Comparison of ENCODE assay signal across 1 cellular context in genomic region chr17:40450175-40450574, GRCh38.
TF ChIP-seq lines count a peak whose summit lies in the region.

No MANE protein-coding gene starts in this region.

TF ChIP-seq in H1, 55 proteins besides CTCF, POLR2A, EP300 and RAD21:
- TF ChIP-seq CHD1 (IDR thresholded peaks at IDR 0.05; ENCODE audit: low read depth, low read length), result no peak
- TF ChIP-seq ZNF274 (IDR thresholded peaks at IDR 0.05; ENCODE audit: borderline replicate concordance, extremely low read depth, low read length), result no peak
- TF ChIP-seq SIRT6 (IDR thresholded peaks at IDR 0.05; ENCODE audit: low read length), result no peak
- no peak for TF ChIP-seq SUZ12 (IDR thresholded peaks at IDR 0.05; ENCODE audit: low read length)
- TF ChIP-seq POU5F1 (IDR thresholded peaks at IDR 0.05; ENCODE audit: low read depth, low read length), result no peak
- no peak for TF ChIP-seq PHF8 (conservative IDR thresholded peaks at IDR 0.05; ENCODE audit: low read depth, low read length)
- no peak for TF ChIP-seq TCF12 (IDR thresholded peaks at IDR 0.05; ENCODE audit: low read depth, low read length)
- TF ChIP-seq SP4 (IDR thresholded peaks at IDR 0.05; ENCODE audit: low read length), result no peak
- no peak for TF ChIP-seq POLR2AphosphoS5 (IDR thresholded peaks at IDR 0.05; ENCODE audit: low read depth, low read length)
- no peak for TF ChIP-seq FOSL1 (IDR thresholded peaks at IDR 0.05; ENCODE audit: insufficient read depth, low read depth, low read length)
- TF ChIP-seq KDM4A (IDR thresholded peaks at IDR 0.05; ENCODE audit: low read depth, low read length, severe bottlenecking), result no peak
- no peak for TF ChIP-seq YY1 (IDR thresholded peaks at IDR 0.05; ENCODE audit: low read depth, low read length)
- no peak for TF ChIP-seq SP1 (IDR thresholded peaks at IDR 0.05; ENCODE audit: low read depth, low read length)
- no peak for TF ChIP-seq MAX (IDR thresholded peaks at IDR 0.05)
- TF ChIP-seq SIX5 (IDR thresholded peaks at IDR 0.05; ENCODE audit: low read depth, low read length), result no peak
